Comparison of ENCODE assay signal across 23 cellular contexts in the genomic region with DNA sequence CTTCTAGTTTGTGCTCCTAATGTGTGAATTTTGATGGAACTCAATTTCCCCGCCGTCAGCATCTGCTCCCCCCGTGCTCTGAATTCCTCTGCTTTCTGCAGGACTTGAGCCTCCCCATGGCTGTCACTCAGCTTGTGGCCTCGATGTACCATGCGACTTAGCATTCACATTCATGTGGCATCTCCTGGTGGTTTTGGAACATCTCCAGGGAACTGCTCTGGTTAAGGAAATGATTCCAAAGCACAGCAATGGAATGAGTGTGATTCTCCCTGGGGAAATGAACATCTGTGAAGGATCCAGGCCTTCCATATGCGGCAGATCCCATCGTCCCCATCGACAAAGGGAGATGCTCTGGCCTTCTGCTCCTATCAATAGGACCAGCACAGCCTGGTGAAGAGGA.
DNase-seq lines count a peak whose midpoint lies in the region; ATAC-seq, FAIRE-seq and TF ChIP-seq lines count a peak whose summit lies in the region.
"Had no signal": no experiment of that assay in that cellular context is flagged by ENCODE, and none has a peak within 500 bp of the region (broad histone marks: within the 10 kb centered on the region; RNA-seq: fewer than 3 reads in every experiment).

No MANE protein-coding gene starts in this region.

- 82 to 84% methylated on average over 8 of the region's 8 CpGs for WGBS in tibial nerve, 2 donors

- H3K27ac ChIP-seq in tibial nerve (no peak overlapping the region), lower lobe of right lung (no peak overlapping the region)
- H3K27ac ChIP-seq in naive thymus-derived CD4-positive, alpha-beta T cell (ENCODE audit: low read depth, low read length): no peak overlapping the region
- H3K27ac ChIP-seq: tibial artery had no signal

- H3K36me3 Mint-ChIP-seq in naive thymus-derived CD4-positive, alpha-beta T cell: peaks cover 0 to 6% (median 2%) of the 10 kb centered on the region in 5 donors
- H3K36me3 Mint-ChIP-seq: activated CD8-positive, alpha-beta memory T cell treated with anti-CD3 and anti-CD28 coated beads, Interleukin-2, amount 10 ng/mL, durations not matched to agents 7 days and 5 days; CD8-positive, alpha-beta memory T cell had no signal

- no peak for TF ChIP-seq EP300 in tibial nerve (IDR thresholded peaks at IDR 0.05)

- H3K4me1 Mint-ChIP-seq in naive thymus-derived CD4-positive, alpha-beta T cell: peaks cover 5 to 38% (median 24%) of the 10 kb centered on the region in 7 donors
- H3K4me1 Mint-ChIP-seq: activated CD8-positive, alpha-beta memory T cell treated with anti-CD3 and anti-CD28 coated beads, Interleukin-2, amount 10 ng/mL, durations not matched to agents 7 days and 5 days had no signal

- H3K27ac Mint-ChIP-seq in naive thymus-derived CD4-positive, alpha-beta T cell: no peak overlapping the region
- H3K27ac Mint-ChIP-seq: activated CD8-positive, alpha-beta memory T cell treated with anti-CD3 and anti-CD28 coated beads, Interleukin-2, amount 10 ng/mL, durations not matched to agents 7 days and 5 days; CD8-positive, alpha-beta memory T cell; mesothelial cell of epicardium; T-helper 1 cell treated with Interleukin-12 subunit alpha and Interleukin-12 subunit beta and Interleukin-4 antibody, amounts not matched to agents 30 μg/mL and 1 μg/mL, for 36 hours had no signal

- peak overlapping the region in 1 of 10 donors; percentile 27 for H3K4me3 Mint-ChIP-seq in naive thymus-derived CD4-positive, alpha-beta T cell
- H3K4me3 Mint-ChIP-seq: activated CD8-positive, alpha-beta memory T cell treated with anti-CD3 and anti-CD28 coated beads, Interleukin-2, amount 10 ng/mL, durations not matched to agents 7 days and 5 days; brain; CD8-positive, alpha-beta memory T cell; mesothelial cell of epicardium; T-helper 1 cell treated with Interleukin-12 subunit alpha and Interleukin-12 subunit beta and Interleukin-4 antibody, amounts not matched to agents 30 μg/mL and 1 μg/mL, for 36 hours had no signal

- peaks cover 0 to 4% (median 0%) of the 10 kb centered on the region in 11 donors for H3K9me3 Mint-ChIP-seq in naive thymus-derived CD4-positive, alpha-beta T cell
- H3K9me3 Mint-ChIP-seq: CD8-positive, alpha-beta memory T cell; T-helper 1 cell treated with Interleukin-12 subunit alpha and Interleukin-12 subunit beta and Interleukin-4 antibody, amounts not matched to agents 30 μg/mL and 1 μg/mL, for 36 hours had no signal

- peaks cover 0 to 88% (median 0%) of the 10 kb centered on the region in 3 donors for H3K36me3 ChIP-seq in tibial nerve
- H3K36me3 ChIP-seq in lower lobe of right lung: no peaks in the 10 kb centered on the region
- no peaks in the 10 kb centered on the region for H3K36me3 ChIP-seq in naive thymus-derived CD4-positive, alpha-beta T cell (ENCODE audit: control insufficient read depth in 2 of 3, insufficient read depth in 3 of 3, low read length in 3 of 3)

- H3K27me3 Mint-ChIP-seq in naive thymus-derived CD4-positive, alpha-beta T cell: peaks cover 0 to 4% (median 3%) of the 10 kb centered on the region in 5 donors
- H3K27me3 Mint-ChIP-seq: brain had no signal

- TF ChIP-seq CTCF in tibial nerve (IDR thresholded peaks at IDR 0.05): no peak
- no peak for TF ChIP-seq CTCF in lower lobe of right lung (IDR thresholded peaks at IDR 0.05)

- H3K4me3 ChIP-seq in skeletal muscle cell (ENCODE audit: low read depth, low read length): no peak overlapping the region
- H3K4me3 ChIP-seq in tibial nerve: no peak overlapping the region
- H3K4me3 ChIP-seq in lower lobe of right lung: no peak overlapping the region
- H3K4me3 ChIP-seq in naive thymus-derived CD4-positive, alpha-beta T cell (ENCODE audit: low read length): no peak overlapping the region
- H3K4me3 ChIP-seq: tibial artery had no signal

- TF ChIP-seq POLR2A in tibial nerve (IDR thresholded peaks at IDR 0.05): no peak

- DNase-seq in GM03348 (ENCODE audit: low spot score) (peak; percentile 41), RCC 7860 (ENCODE audit: low spot score) (peak; percentile 55), fibroblast of gingiva (ENCODE audit: low read depth) (peak; percentile 69), skeletal muscle cell (ENCODE audit: low read depth) (peak; percentile 76), tibial nerve (ENCODE audit: low spot score in 2 of 2) (no peak), lower lobe of right lung (no peak), SHP77 treated with DMSO at 0.1 percent for 48 hours (lab: John Stamatoyannopoulos, UW) (no peak)
- DNase-seq in naive thymus-derived CD4-positive, alpha-beta T cell: no peak
- DNase-seq: activated CD8-positive, alpha-beta memory T cell treated with anti-CD3 and anti-CD28 coated beads, Interleukin-2, amount 10 ng/mL, durations not matched to agents 7 days and 5 days; activated effector memory CD4-positive, alpha-beta T cell treated with Interleukin-2 at 50 U/mL for 16 hours; CD8-positive, alpha-beta memory T cell; effector memory CD4-positive, alpha-beta T cell; NCI-H774; nucleus accumbens; tibial artery had no signal

- CTCF ChIA-PET in naive thymus-derived CD4-positive, alpha-beta T cell (lab: Charles Lee): no interaction called here

- H3K9me3 ChIP-seq in tibial nerve: no peaks in the 10 kb centered on the region
- no peaks in the 10 kb centered on the region for H3K9me3 ChIP-seq in lower lobe of right lung
- no peaks in the 10 kb centered on the region for H3K9me3 ChIP-seq in naive thymus-derived CD4-positive, alpha-beta T cell (ENCODE audit: control insufficient read depth in 2 of 3, low read length in 3 of 3)
- H3K9me3 ChIP-seq: tibial artery had no signal

- intact Hi-C loops in lower lobe of right lung (cut with DNase I): no loop called here
- intact Hi-C loops in naive thymus-derived CD4-positive, alpha-beta T cell (cut with micrococcal nuclease): no loop called here

- H3K27me3 ChIP-seq in tibial nerve (no peaks in the 10 kb centered on the region), lower lobe of right lung (ENCODE audit: low read depth) (no peaks in the 10 kb centered on the region)
- no peaks in the 10 kb centered on the region for H3K27me3 ChIP-seq in naive thymus-derived CD4-positive, alpha-beta T cell (ENCODE audit: control insufficient read depth in 2 of 2, insufficient read depth in 2 of 2, low read length in 2 of 2)
- H3K27me3 ChIP-seq: tibial artery had no signal

- no peak for ATAC-seq in lower lobe of right lung
- ATAC-seq in naive thymus-derived CD4-positive, alpha-beta T cell: no peak
- ATAC-seq: activated CD4-positive, CD25-positive, alpha-beta regulatory T cell treated with anti-CD3 and anti-CD28 coated beads, Interleukin-2, amount 50 U/mL, for 24 hours; activated CD8-positive, alpha-beta memory T cell treated with anti-CD3 and anti-CD28 coated beads, Interleukin-2, amount 10 ng/mL, durations not matched to agents 7 days and 5 days; HCT116; sciatic nerve had no signal

- POLR2A ChIA-PET in naive thymus-derived CD4-positive, alpha-beta T cell (lab: Charles Lee): no interaction called here

- peak; percentile 79 for FAIRE-seq in RCC 7860 (lab: Jason Lieb, UNC)
- FAIRE-seq: GM12892, islet of Langerhans had no signal

- no peaks in the 10 kb centered on the region for H3K4me1 ChIP-seq in tibial nerve
- H3K4me1 ChIP-seq in lower lobe of right lung: no peaks in the 10 kb centered on the region
- H3K4me1 ChIP-seq in naive thymus-derived CD4-positive, alpha-beta T cell (ENCODE audit: control insufficient read depth in 2 of 2, insufficient read depth in 2 of 2, low read length in 2 of 2): no peaks in the 10 kb centered on the region
- H3K4me1 ChIP-seq: tibial artery had no signal

Comparison
In these comparisons a context has a peak if more than half of its experiments do, and no peak if none do; other contexts are left out.
1. DNase-seq: peak in GM03348 (single experiment), RCC 7860 (single experiment), fibroblast of gingiva (single experiment) and skeletal muscle cell (single experiment); none in tibial nerve (0 of 2), lower lobe of right lung (single experiment), SHP77 treated with DMSO at 0.1 percent for 48 hours (single experiment) and naive thymus-derived CD4-positive, alpha-beta T cell (0 of 9).